18 cellular contexts compared by ENCODE assay signal in genomic region chr3:133137042-133137393, GRCh38.
DNase-seq lines count a peak whose midpoint lies in the region; ATAC-seq, FAIRE-seq and TF ChIP-seq lines count a peak whose summit lies in the region.
"Had no signal": no experiment of that assay in that cellular context is flagged by ENCODE, and none has a peak within 500 bp of the region (broad histone marks: within the 10 kb centered on the region; RNA-seq: fewer than 3 reads in every experiment).

No MANE protein-coding gene starts in this region.

- no peaks in the 10 kb centered on the region for H3K27me3 Mint-ChIP-seq in progenitor cell of endocrine pancreas

- no peak for TF ChIP-seq EP300 in GM12878 (IDR thresholded peaks at IDR 0.05; ENCODE audit: borderline replicate concordance in 1 of 2, control insufficient read depth in 1 of 2, low read depth in 2 of 2, low read length in 2 of 2)

- no peaks in the 10 kb centered on the region for H3K36me3 Mint-ChIP-seq in progenitor cell of endocrine pancreas (ENCODE audit: insufficient read depth)

- WGBS in GM12878 (ENCODE audit: insufficient coverage, insufficient replicate concordance, low lambda C conversion rate, missing lambda C conversion rate): 82% methylated on average over 7 of the region's 7 CpGs

- peaks cover 9% of the 10 kb centered on the region for H3F3A ChIP-seq in MM.1S (ENCODE audit: insufficient read depth, low read length)

- H3K4me3 ChIP-seq in MM.1S (ENCODE audit: low read length): no peak overlapping the region
- no peak overlapping the region for H3K4me3 ChIP-seq in GM12878
- H3K4me3 ChIP-seq in MG63: no peak overlapping the region
- H3K4me3 ChIP-seq in osteoblast (ENCODE audit: insufficient read depth, low read length): no peak overlapping the region

- no peaks in the 10 kb centered on the region for H3K79me2 ChIP-seq in MM.1S (ENCODE audit: low read length)
- no peaks in the 10 kb centered on the region for H3K79me2 ChIP-seq in GM12878 (ENCODE audit: control insufficient read depth, insufficient read depth, low read length)
- H3K79me2 ChIP-seq in osteoblast (ENCODE audit: insufficient read depth, low read length): no peaks in the 10 kb centered on the region

- H3K4me1 ChIP-seq in MM.1S (ENCODE audit: low read length): peaks cover 38% of the 10 kb centered on the region
- H3K4me1 ChIP-seq in GM12878 (ENCODE audit: control insufficient read depth, insufficient read depth, low read length): peaks cover 22% of the 10 kb centered on the region
- peaks cover 2% of the 10 kb centered on the region for H3K4me1 ChIP-seq in osteoblast (ENCODE audit: insufficient read depth, low read length)

- H3K36me3 ChIP-seq in MM.1S (replicated peaks; ENCODE audit: insufficient read depth, low read length) (no peaks in the 10 kb centered on the region), GM12878 (ENCODE audit: control insufficient read depth in 2 of 2, insufficient read depth in 2 of 2, low read length in 1 of 2) (no peaks in the 10 kb centered on the region), MG63 (no peaks in the 10 kb centered on the region), osteoblast (ENCODE audit: insufficient read depth, low read length) (no peaks in the 10 kb centered on the region)

- intact Hi-C loops in GM12878 (cut with micrococcal nuclease; ENCODE audit: unreplicated experiment): loop anchor here (2.0 kb wide), 1 partner anchor 74 kb away; no protein-coding TSS in a partner anchor

- H3K27ac ChIP-seq in MM.1S (ENCODE audit: low read length) (peak overlapping the region; percentile 53; the same call in 1 of the 2 replicates), GM12878 (ENCODE audit: control insufficient read depth, insufficient read depth) (no peak overlapping the region), osteoblast (ENCODE audit: low read depth, low read length) (no peak overlapping the region)

- SMC1A ChIA-PET in GM12878 (lab: Charles Lee; ENCODE audit: uncharacterized antibody, unreplicated experiment): interaction anchor here (1.3 kb wide), 1 partner anchor 12 kb away, joined by 3 read pairs; no protein-coding TSS in a partner anchor

- no peaks in the 10 kb centered on the region for H3K9me3 ChIP-seq in MM.1S (replicated peaks; ENCODE audit: insufficient read depth, low read length)
- no peaks in the 10 kb centered on the region for H3K9me3 ChIP-seq in GM12878 (replicated peaks; ENCODE audit: control insufficient read depth, insufficient read depth, low read length)
- no peaks in the 10 kb centered on the region for H3K9me3 ChIP-seq in MG63
- H3K9me3 ChIP-seq in osteoblast (ENCODE audit: low read depth, low read length): no peaks in the 10 kb centered on the region

- peak; percentile 33 for DNase-seq in NCI-H2171 treated with DMSO at 0.1 percent for 48 hours (lab: John Stamatoyannopoulos, UW)
- no peak for DNase-seq in NCI-H2171 (lab: John Stamatoyannopoulos, UW)
- DNase-seq in MM.1S: no peak
- no peak for DNase-seq in GM12878 (ENCODE audit: low read depth, low spot score)
- DNase-seq in progenitor cell of endocrine pancreas (ENCODE audit: low spot score, unreplicated experiment): no peak
- DNase-seq in MG63: no peak
- DNase-seq in osteoblast (ENCODE audit: insufficient read length, low spot score, missing footprints): no peak
- no peak for DNase-seq in Ammon's horn (ENCODE audit: low spot score)
- DNase-seq: 8988T, ACHN, Calu3, GF-D8, H7, KBM-7, NCI-H1048, NCI-H226, RPMI8226, T-helper 1 cell had no signal

- FAIRE-seq in GM12878 (lab: Jason Lieb, UNC): no peak

- no peaks in the 10 kb centered on the region for H3K27me3 ChIP-seq in MM.1S (replicated peaks; ENCODE audit: insufficient read depth, low read length)
- no peaks in the 10 kb centered on the region for H3K27me3 ChIP-seq in GM12878 (replicated peaks in 1 of 2; ENCODE audit: control insufficient read depth in 2 of 2, insufficient read depth in 2 of 2, low read length in 1 of 2)
- no peaks in the 10 kb centered on the region for H3K27me3 ChIP-seq in MG63
- H3K27me3 ChIP-seq in osteoblast (ENCODE audit: insufficient read depth, low read length): no peaks in the 10 kb centered on the region

- H3K9ac ChIP-seq in MM.1S (ENCODE audit: low read length) (no peak overlapping the region), GM12878 (ENCODE audit: control insufficient read depth, insufficient read depth, low read length) (no peak overlapping the region)

- TF ChIP-seq POLR2A in GM12878 (IDR thresholded peaks at IDR 0.05; ENCODE audit: low read depth, low read length): no peak

- H3K4me1 Mint-ChIP-seq in progenitor cell of endocrine pancreas (ENCODE audit: low read depth): no peaks in the 10 kb centered on the region

- H3K27ac Mint-ChIP-seq in progenitor cell of endocrine pancreas: peak overlapping the region; percentile 11

- POLR2A ChIA-PET in GM12878 (lab: Charles Lee): no interaction called here

- CTCF ChIA-PET in GM12878 (lab: Yijun Ruan, JAX): no interaction called here

- H3K4me2 ChIP-seq in MM.1S (ENCODE audit: low read depth, low read length) (peak overlapping the region; percentile 30; the same call in 1 of the 2 replicates), GM12878 (ENCODE audit: control insufficient read depth, insufficient read depth) (peak overlapping the region; percentile 0; the same call in 1 of the 2 replicates), osteoblast (ENCODE audit: insufficient read depth, low read length) (no peak overlapping the region)

- in situ Hi-C loops in GM12878 (cut with MboI): no loop called here

- H3K4me3 Mint-ChIP-seq in progenitor cell of endocrine pancreas (ENCODE audit: low read depth): no peak overlapping the region

- TF ChIP-seq CTCF in MM.1S (IDR thresholded peaks at IDR 0.05; ENCODE audit: low read length) (no peak), GM12878 (IDR thresholded peaks at IDR 0.05 in 2 of 3, conservative IDR thresholded peaks at IDR 0.05 in 1 of 3; ENCODE audit: control insufficient read depth in 2 of 3, extremely low read depth in 1 of 3, insufficient read depth in 1 of 3, low read depth in 3 of 3, low read length in 3 of 3) (no peak), progenitor cell of endocrine pancreas (IDR thresholded peaks at IDR 0.05; ENCODE audit: unreplicated experiment) (no peak), osteoblast (IDR thresholded peaks at IDR 0.05; ENCODE audit: extremely low read depth, low read depth, low read length) (no peak)

- ATAC-seq in GM12878: peak; percentile 34; the same call in 2 of the 3 replicates

- RAD21 ChIA-PET in GM12878 (lab: Charles Lee; ENCODE audit: unreplicated experiment): no interaction called here

- no peaks in the 10 kb centered on the region for H3K9me3 Mint-ChIP-seq in progenitor cell of endocrine pancreas (ENCODE audit: low read depth)

- H3K9me2 ChIP-seq in MM.1S (replicated peaks; ENCODE audit: insufficient read depth, low read length): no peaks in the 10 kb centered on the region

- H4K20me1 ChIP-seq in MM.1S (ENCODE audit: insufficient read depth, low read length) (no peaks in the 10 kb centered on the region), GM12878 (ENCODE audit: control insufficient read depth, insufficient read depth) (no peaks in the 10 kb centered on the region), osteoblast (ENCODE audit: insufficient read depth, low read length) (no peaks in the 10 kb centered on the region)

- TF ChIP-seq RAD21 in GM12878 (IDR thresholded peaks at IDR 0.05; ENCODE audit: insufficient read depth, low read depth, low read length): no peak

- no TSS peak for BruUV-seq in GM12878 (replicated peaks; lab: Mats Ljungman, UMichigan)

- no peak overlapping the region for H2AFZ ChIP-seq in MM.1S (ENCODE audit: low read length)
- no peak overlapping the region for H2AFZ ChIP-seq in GM12878 (ENCODE audit: control insufficient read depth, low read depth, low read length)
- no peak overlapping the region for H2AFZ ChIP-seq in osteoblast (ENCODE audit: low read length)

TF ChIP-seq in GM12878, 131 proteins besides CTCF, POLR2A, EP300 and RAD21 (continues in another document):
- TF ChIP-seq NR2C1 (IDR thresholded peaks at IDR 0.05): no peak
- no peak for TF ChIP-seq E2F8 (IDR thresholded peaks at IDR 0.05; ENCODE audit: low read depth, partially characterized antibody)
